In genomic region chr2:108620656-108621055, GRCh38 we compare ENCODE assay signal across 9 cellular contexts.
DNase-seq lines count a peak whose midpoint lies in the region; ATAC-seq, FAIRE-seq and TF ChIP-seq lines count a peak whose summit lies in the region.
"Had no signal": no experiment of that assay in that cellular context is flagged by ENCODE, and none has a peak within 500 bp of the region (broad histone marks: within the 10 kb centered on the region; RNA-seq: fewer than 3 reads in every experiment).

No MANE protein-coding gene starts in this region.

- H3K4me1 ChIP-seq in HUES6 (ENCODE audit: control insufficient read depth, insufficient read depth, low read length) (peaks cover 58% of the 10 kb centered on the region), astrocyte (ENCODE audit: insufficient read depth, low read length) (peaks cover 29% of the 10 kb centered on the region)
- peaks cover 39 to 64% of the 10 kb centered on the region in 2 donors for H3K4me1 ChIP-seq in naive thymus-derived CD4-positive, alpha-beta T cell (ENCODE audit: control insufficient read depth in 2 of 2, insufficient read depth in 2 of 2, low read length in 2 of 2)

- H3K27ac ChIP-seq in C4-2B (peak overlapping the region; percentile 33; the same call in 1 of the 2 replicates), HUES6 (ENCODE audit: low read depth, low read length) (peak overlapping the region; percentile 36; the same call in 1 of the 2 replicates), astrocyte (ENCODE audit: low read depth, low read length) (peak overlapping the region; percentile 12)
- H3K27ac ChIP-seq in naive thymus-derived CD4-positive, alpha-beta T cell (ENCODE audit: low read depth, low read length), result peak overlapping the region; percentile 74

- no peak for TF ChIP-seq CTCF in C4-2B (conservative IDR thresholded peaks at IDR 0.05)
- TF ChIP-seq CTCF in astrocyte (IDR thresholded peaks at IDR 0.05; ENCODE audit: insufficient read depth, low read depth, low read length), result no peak
- TF ChIP-seq CTCF in GM10248 (IDR thresholded peaks at IDR 0.05; ENCODE audit: control extremely low read depth, extremely low read depth, low read depth, missing control alignments), result no peak

- H3K4me3 ChIP-seq in HUES6 (ENCODE audit: low read depth, low read length) (peak overlapping the region; percentile 47; the same call in 1 of the 2 replicates), astrocyte (ENCODE audit: insufficient read depth, low read depth, low read length) (no peak overlapping the region)
- peak overlapping the region; percentile 59 for H3K4me3 ChIP-seq in naive thymus-derived CD4-positive, alpha-beta T cell (ENCODE audit: low read length)

- peak overlapping the region; percentile 61 for H3K4me2 ChIP-seq in astrocyte (ENCODE audit: low read length)

- no peak for ATAC-seq in naive thymus-derived CD4-positive, alpha-beta T cell
- ATAC-seq in GM21619 (IDR thresholded peaks at IDR 0.05; ENCODE audit: unreplicated experiment), result no peak
- ATAC-seq in HG03342 (IDR thresholded peaks at IDR 0.05; ENCODE audit: unreplicated experiment), result no peak

- POLR2A ChIA-PET in naive thymus-derived CD4-positive, alpha-beta T cell (lab: Charles Lee), result interaction anchor here (0.7 to 1.9 kb wide), 7 partner anchors 9 to 156 kb away, joined by 3 to 13 read pairs (median 6); partner anchors contain the start of gene LIMS1
- POLR2A ChIA-PET in GM10248 (lab: Yijun Ruan, JAX), result interaction anchor here (0.6 to 0.8 kb wide), 2 partner anchors 15 to 177 kb away, joined by 3 to 4 read pairs; no protein-coding TSS in a partner anchor

- H3K4me1 Mint-ChIP-seq in astrocyte (ENCODE audit: low read depth, unreplicated experiment), result peaks cover 71% of the 10 kb centered on the region
- peaks cover 44 to 93% (median 84%) of the 10 kb centered on the region in 7 donors for H3K4me1 Mint-ChIP-seq in naive thymus-derived CD4-positive, alpha-beta T cell

- H3K9ac ChIP-seq in HUES6 (ENCODE audit: low read length), result no peak overlapping the region
- H3K9ac ChIP-seq in astrocyte (ENCODE audit: low read length), result no peak overlapping the region

- H3K27ac Mint-ChIP-seq in astrocyte (ENCODE audit: unreplicated experiment), result peak overlapping the region; percentile 85
- H3K27ac Mint-ChIP-seq in naive thymus-derived CD4-positive, alpha-beta T cell, result peak overlapping the region; percentile 91 to 97 (median 94)

- H2AFZ ChIP-seq in astrocyte (ENCODE audit: low read depth, low read length), result no peak overlapping the region

- FAIRE-seq in astrocyte (lab: Jason Lieb, UNC), result no peak

- DNase-seq in astrocyte (ENCODE audit: low read depth) (no peak), GM10248 (ENCODE audit: extremely low spot score) (no peak), NCI-H1105 treated with DMSO at 0.1 percent for 48 hours (lab: John Stamatoyannopoulos, UW) (no peak)
- DNase-seq in naive thymus-derived CD4-positive, alpha-beta T cell, result no peak
- DNase-seq: caudate nucleus had no signal

- peaks cover 71% of the 10 kb centered on the region for H4K20me1 ChIP-seq in astrocyte (ENCODE audit: insufficient read depth, low read length)

- H3K27me3 ChIP-seq in HUES6 (ENCODE audit: control insufficient read depth, insufficient read depth, low read length), result no peaks in the 10 kb centered on the region
- H3K27me3 ChIP-seq in astrocyte (ENCODE audit: insufficient read depth, low read length), result no peaks in the 10 kb centered on the region
- H3K27me3 ChIP-seq in naive thymus-derived CD4-positive, alpha-beta T cell (ENCODE audit: control insufficient read depth in 2 of 2, insufficient read depth in 2 of 2, low read length in 2 of 2), result no peaks in the 10 kb centered on the region

- no peaks in the 10 kb centered on the region for H3K9me3 ChIP-seq in HUES6 (ENCODE audit: control insufficient read depth, insufficient read depth, low read depth, low read length)
- no peaks in the 10 kb centered on the region for H3K9me3 ChIP-seq in astrocyte (ENCODE audit: insufficient read depth, low read depth, low read length)
- H3K9me3 ChIP-seq in naive thymus-derived CD4-positive, alpha-beta T cell (ENCODE audit: control insufficient read depth in 2 of 3, low read length in 3 of 3), result no peaks in the 10 kb centered on the region

- H3K4me3 Mint-ChIP-seq in astrocyte (ENCODE audit: unreplicated experiment), result peak overlapping the region; percentile 79
- peak overlapping the region; percentile 87 to 96 (median 91) for H3K4me3 Mint-ChIP-seq in naive thymus-derived CD4-positive, alpha-beta T cell

- H3K9me3 Mint-ChIP-seq in astrocyte (ENCODE audit: unreplicated experiment), result no peaks in the 10 kb centered on the region
- H3K9me3 Mint-ChIP-seq in naive thymus-derived CD4-positive, alpha-beta T cell, result no peaks in the 10 kb centered on the region

- H3K27me3 Mint-ChIP-seq in astrocyte (ENCODE audit: low read depth, unreplicated experiment), result no peaks in the 10 kb centered on the region
- no peaks in the 10 kb centered on the region for H3K27me3 Mint-ChIP-seq in naive thymus-derived CD4-positive, alpha-beta T cell

- intact Hi-C loops in naive thymus-derived CD4-positive, alpha-beta T cell (cut with micrococcal nuclease), result loop anchor here (1.0 to 5.0 kb wide), 9 partner anchors 8 to 412 kb away; partner anchors contain the start of genes CCDC138 (in 2 of the 2), GCC2 (in 1 of the 2) and RANBP2 (in 1 of the 2)

- H3K36me3 ChIP-seq in HUES6 (ENCODE audit: control insufficient read depth, insufficient read depth, low read length), result no peaks in the 10 kb centered on the region
- no peaks in the 10 kb centered on the region for H3K36me3 ChIP-seq in astrocyte (ENCODE audit: insufficient read depth, low read length)
- H3K36me3 ChIP-seq in naive thymus-derived CD4-positive, alpha-beta T cell (ENCODE audit: control insufficient read depth in 2 of 3, insufficient read depth in 3 of 3, low read length in 3 of 3), result no peaks in the 10 kb centered on the region

- CTCF ChIA-PET in naive thymus-derived CD4-positive, alpha-beta T cell (lab: Charles Lee), result interaction anchor here (1.2 to 2.7 kb wide), 5 partner anchors 10 to 16 kb away, joined by 3 to 15 read pairs (median 6); no protein-coding TSS in a partner anchor
- CTCF ChIA-PET in GM10248 (lab: Yijun Ruan, JAX), result interaction anchor here (0.8 to 8.9 kb wide), 6 partner anchors 8 to 20 kb away, joined by 3 to 121 read pairs (median 4); no protein-coding TSS in a partner anchor

- peaks cover 8% of the 10 kb centered on the region for H3K36me3 Mint-ChIP-seq in astrocyte (ENCODE audit: low read depth, unreplicated experiment)
- H3K36me3 Mint-ChIP-seq in naive thymus-derived CD4-positive, alpha-beta T cell, result peaks cover 0 to 8% (median 0%) of the 10 kb centered on the region in 5 donors

- peaks cover 98% of the 10 kb centered on the region for H3K79me2 ChIP-seq in astrocyte (ENCODE audit: insufficient read depth, low read length)

Comparison
In these comparisons a context has a peak if more than half of its experiments do, and no peak if none do; other contexts are left out.
1. H3K27ac ChIP-seq: peak in every context shown above with its lines; median percentile 74 in naive thymus-derived CD4-positive, alpha-beta T cell; 36 in HUES6; 33 in C4-2B; 12 in astrocyte.